Comparison of ENCODE assay signal across 14 cellular contexts in genomic region chr1:212182585-212182984, GRCh38.
"Had no signal": no experiment of that assay in that cellular context is flagged by ENCODE, and none has a peak within 500 bp of the region (broad histone marks: within the 10 kb centered on the region; RNA-seq: fewer than 3 reads in every experiment).

No MANE protein-coding gene starts in this region.

- H3K27me3 ChIP-seq: MG63 had no signal

- ATAC-seq: HepG2 had no signal

- H3K36me3 ChIP-seq: MG63 had no signal

- H3K4me3 ChIP-seq: MG63 had no signal

- DNase-seq: IMR-90, MG63, NCI-H1092, NCI-H1105 treated with DMSO at 0.1 percent for 48 hours, NCI-H1436, NCI-H187, NCI-H2029, NCI-H2081 treated with DMSO at 0.1 percent for 48 hours, NCI-H2227 treated with DMSO at 0.1 percent for 48 hours, NCI-H526 treated with DMSO at 0.1 percent for 48 hours, NCI-H774, RPMI8226, SHP77 had no signal

- H3K9me3 ChIP-seq: MG63 had no signal
